In genomic region chr2:240966457-240966905, GRCh38 we compare ENCODE assay signal across 1 cellular context.
TF ChIP-seq lines count a peak whose summit lies in the region.

No MANE protein-coding gene starts in this region.

TF ChIP-seq in HepG2, 621 proteins besides CTCF, POLR2A, EP300 and RAD21 (continued from another document):
- TF ChIP-seq ARID4A (CRISPR knock-in tag; IDR thresholded peaks at IDR 0.05; ENCODE audit: borderline replicate concordance) (peak; percentile 24; the same call in 1 of the 2 replicates), KDM3A (CRISPR knock-in tag; IDR thresholded peaks at IDR 0.05; ENCODE audit: low read depth) (no peak), EEA1 (CRISPR knock-in tag; IDR thresholded peaks at IDR 0.05; ENCODE audit: borderline replicate concordance) (0 out of 2 replicates have a peak, but pooled peaks have one; percentile 6), ZNF574 (CRISPR knock-in tag; IDR thresholded peaks at IDR 0.05) (peak; percentile 10; the same call in 1 of the 2 replicates), ZNF790 (CRISPR knock-in tag; IDR thresholded peaks at IDR 0.05; ENCODE audit: borderline replicate concordance) (0 out of 2 replicates have a peak, but pooled peaks have one; percentile 62), NCOA1 (CRISPR knock-in tag; IDR thresholded peaks at IDR 0.05) (0 out of 2 replicates have a peak, but pooled peaks have one; percentile 37), ZNF563 (CRISPR knock-in tag; IDR thresholded peaks at IDR 0.05) (peak; percentile 58; the same call in 1 of the 2 replicates), ZNF18 (CRISPR knock-in tag; IDR thresholded peaks at IDR 0.05; ENCODE audit: insufficient replicate concordance) (peak; percentile 0), ATF1 (CRISPR knock-in tag; IDR thresholded peaks at IDR 0.05) (no peak), IKZF4 (CRISPR knock-in tag; IDR thresholded peaks at IDR 0.05; ENCODE audit: borderline replicate concordance, low read depth, not compliant biosample characterization) (no peak), ZNF772 (CRISPR knock-in tag; IDR thresholded peaks at IDR 0.05) (0 out of 2 replicates have a peak, but pooled peaks have one; percentile 2), LCORL (IDR thresholded peaks at IDR 0.05) (no peak), LCORL (CRISPR knock-in tag; IDR thresholded peaks at IDR 0.05) (peak; percentile 11; the same call in 1 of the 2 replicates)
